9 cellular contexts compared by ENCODE assay signal in genomic region chr1:209409786-209410185, GRCh38.
DNase-seq lines count a peak whose midpoint lies in the region; TF ChIP-seq lines count a peak whose summit lies in the region.
"Had no signal": no experiment of that assay in that cellular context is flagged by ENCODE, and none has a peak within 500 bp of the region (broad histone marks: within the 10 kb centered on the region; RNA-seq: fewer than 3 reads in every experiment).

No MANE protein-coding gene starts in this region.

- CTCF ChIA-PET in mammary epithelial cell (lab: Charles Lee; ENCODE audit: low non-redundant PET): no interaction called here
- CTCF ChIA-PET in A673 (lab: Charles Lee): no interaction called here

- H3K79me2 ChIP-seq in mammary epithelial cell (ENCODE audit: insufficient read depth, low read length): peaks cover 10% of the 10 kb centered on the region

- POLR2A ChIA-PET in A673 (lab: Charles Lee; ENCODE audit: low non-redundant PET): no interaction called here

- H3K36me3 ChIP-seq in mammary epithelial cell (ENCODE audit: insufficient read depth, low read length) (no peaks in the 10 kb centered on the region), A673 (ENCODE audit: insufficient read depth, low read length, poor library complexity, severe bottlenecking) (no peaks in the 10 kb centered on the region), uterus (no peaks in the 10 kb centered on the region)
- H3K36me3 ChIP-seq: BLaER1 had no signal

- no TSS peak for BruUV-seq in mammary epithelial cell (replicated peaks; lab: Mats Ljungman, UMichigan)
- BruUV-seq in A673 (replicated peaks; lab: Mats Ljungman, UMichigan): no TSS peak

- no peak overlapping the region for H3K4me3 ChIP-seq in AG09309 (ENCODE audit: control insufficient read depth, low read depth, low read length)
- no peak overlapping the region for H3K4me3 ChIP-seq in mammary epithelial cell (replicated peaks in 1 of 3; ENCODE audit: insufficient read depth in 1 of 3, low read depth in 2 of 3, low read length in 3 of 3)
- no peak overlapping the region for H3K4me3 ChIP-seq in A673 (ENCODE audit: low read depth, low read length, poor library complexity, severe bottlenecking)
- no peak overlapping the region for H3K4me3 ChIP-seq in uterus
- H3K4me3 ChIP-seq: BLaER1 had no signal

- H3K4me2 ChIP-seq in mammary epithelial cell (ENCODE audit: insufficient read depth, low read depth, low read length): peak overlapping the region; percentile 5
- H3K4me2 ChIP-seq: BLaER1 had no signal

- peaks cover 80% of the 10 kb centered on the region for H3K4me1 ChIP-seq in mammary epithelial cell (ENCODE audit: insufficient read depth, low read length)
- peaks cover 6% of the 10 kb centered on the region for H3K4me1 ChIP-seq in A673 (ENCODE audit: insufficient read depth, low read length, poor library complexity, severe bottlenecking)
- no peaks in the 10 kb centered on the region for H3K4me1 ChIP-seq in uterus
- H3K4me1 ChIP-seq: BLaER1 had no signal

- H3K27me3 ChIP-seq in mammary epithelial cell (ENCODE audit: insufficient read depth, low read length) (no peaks in the 10 kb centered on the region), A673 (replicated peaks; ENCODE audit: insufficient read depth, low read depth, low read length, poor library complexity) (peaks cover 26% of the 10 kb centered on the region), uterus (no peaks in the 10 kb centered on the region)
- H3K27me3 ChIP-seq: BLaER1 had no signal

- WGBS in mammary epithelial cell (ENCODE audit: low coverage, missing lambda C conversion rate): 27% methylated on average over 2 of the region's 2 CpGs

- DNase-seq in AG09309 (ENCODE audit: low read depth): peak; percentile 62
- DNase-seq in LoVo (ENCODE audit: low spot score): peak; percentile 34
- DNase-seq in mammary epithelial cell: peak; percentile 92
- DNase-seq in kidney glomerular epithelial cell (lab: John Stamatoyannopoulos, UW): peak; percentile 76
- DNase-seq in A673 (ENCODE audit: low spot score): no peak
- DNase-seq in NCI-H1930 (lab: John Stamatoyannopoulos, UW): no peak
- DNase-seq in NCI-H524 (lab: John Stamatoyannopoulos, UW): no peak
- DNase-seq in uterus: no peak

- intact Hi-C loops in mammary epithelial cell (cut with micrococcal nuclease): loop anchor here (2.0 to 5.0 kb wide), 2 partner anchors 19 to 243 kb away; partner anchors contain the start of gene LAMB3
- intact Hi-C loops in A673 (cut with micrococcal nuclease; ENCODE audit: unreplicated experiment): no loop called here
- intact Hi-C loops in uterus (cut with DNase I; ENCODE audit: low total_unique reads): no loop called here

- H3K27ac ChIP-seq in mammary epithelial cell (ENCODE audit: insufficient read depth, low read depth, low read length) (peak overlapping the region; percentile 100), A673 (ENCODE audit: low read depth, low read length, poor library complexity, severe bottlenecking) (no peak overlapping the region), uterus (no peak overlapping the region)
- H3K27ac ChIP-seq: BLaER1 had no signal

- no peak overlapping the region for H2AFZ ChIP-seq in mammary epithelial cell (ENCODE audit: low read depth, low read length)

- no peak for TF ChIP-seq CTCF in AG09309 (IDR thresholded peaks at IDR 0.05; ENCODE audit: control insufficient read depth, insufficient read depth, low read depth, low read length, missing control alignments)
- TF ChIP-seq CTCF in mammary epithelial cell (conservative IDR thresholded peaks at IDR 0.05 in 1 of 2, IDR thresholded peaks at IDR 0.05 in 1 of 2; ENCODE audit: extremely low read depth in 1 of 2, insufficient read depth in 1 of 2, low read depth in 1 of 2, low read length in 2 of 2): no peak
- TF ChIP-seq CTCF in A673 (conservative IDR thresholded peaks at IDR 0.05; ENCODE audit: low read depth, low read length): no peak
- no peak for TF ChIP-seq CTCF in uterus (IDR thresholded peaks at IDR 0.05)

- TF ChIP-seq POLR2A in uterus (IDR thresholded peaks at IDR 0.05): no peak

- no peak overlapping the region for H3K9ac ChIP-seq in mammary epithelial cell (ENCODE audit: insufficient read depth, low read length)
- H3K9ac ChIP-seq: BLaER1 had no signal

- no peaks in the 10 kb centered on the region for H4K20me1 ChIP-seq in mammary epithelial cell (ENCODE audit: insufficient read depth, low read length)
- H4K20me1 ChIP-seq: BLaER1 had no signal

- in situ Hi-C loops in mammary epithelial cell (cut with MboI; ENCODE audit: low sequenced_read_pairs in 2 of 2): no loop called here

- dilution Hi-C loops in mammary epithelial cell (cut with HindIII; ENCODE audit: low sequenced_read_pairs): no loop called here

- H3K9me3 ChIP-seq in mammary epithelial cell (replicated peaks; ENCODE audit: insufficient read depth, low read length) (no peaks in the 10 kb centered on the region), A673 (ENCODE audit: low read depth, low read length, poor library complexity, severe bottlenecking) (no peaks in the 10 kb centered on the region), uterus (no peaks in the 10 kb centered on the region)
- H3K9me3 ChIP-seq: BLaER1 had no signal

Comparison
In these comparisons a context has a peak if more than half of its experiments do, and no peak if none do; other contexts are left out.
1. DNase-seq: peak in AG09309 (single experiment), LoVo (single experiment), mammary epithelial cell (single experiment) and kidney glomerular epithelial cell (single experiment); none in A673 (single experiment), NCI-H1930 (0 of 2), NCI-H524 (0 of 2) and uterus (0 of 2).